13 cellular contexts compared by ENCODE assay signal in genomic region chr6:36280467-36280866, GRCh38.
"Had no signal": no experiment of that assay in that cellular context is flagged by ENCODE, and none has a peak within 500 bp of the region (broad histone marks: within the 10 kb centered on the region; RNA-seq: fewer than 3 reads in every experiment).

No MANE protein-coding gene starts in this region.

- H3K4me1 ChIP-seq: thyroid gland, uterus had no signal

- H3K4me3 ChIP-seq: lung, ovary, thyroid gland, uterus had no signal

- H3K36me3 ChIP-seq: ovary, thyroid gland, uterus had no signal

- H3K27ac ChIP-seq: ovary, thyroid gland, uterus had no signal

- H3K9me3 ChIP-seq: ovary, thyroid gland, uterus had no signal

- DNase-seq: activated CD4-positive, CD25-positive, alpha-beta regulatory T cell treated with anti-CD3 and anti-CD28 coated beads, Interleukin-2, amount 50 U/mL, for 72 hours; aorta; cortex of kidney; effector memory CD4-positive, alpha-beta T cell; immature natural killer cell; left cardiac atrium; naive thymus-derived CD4-positive, alpha-beta T cell; ovary; T-helper 9 cell; thyroid gland; uterus had no signal

- H3K27me3 ChIP-seq: ovary had no signal

- ATAC-seq: left cardiac atrium; naive thymus-derived CD4-positive, alpha-beta T cell; sciatic nerve had no signal
